8 cellular contexts compared by ENCODE assay signal in the genomic region with DNA sequence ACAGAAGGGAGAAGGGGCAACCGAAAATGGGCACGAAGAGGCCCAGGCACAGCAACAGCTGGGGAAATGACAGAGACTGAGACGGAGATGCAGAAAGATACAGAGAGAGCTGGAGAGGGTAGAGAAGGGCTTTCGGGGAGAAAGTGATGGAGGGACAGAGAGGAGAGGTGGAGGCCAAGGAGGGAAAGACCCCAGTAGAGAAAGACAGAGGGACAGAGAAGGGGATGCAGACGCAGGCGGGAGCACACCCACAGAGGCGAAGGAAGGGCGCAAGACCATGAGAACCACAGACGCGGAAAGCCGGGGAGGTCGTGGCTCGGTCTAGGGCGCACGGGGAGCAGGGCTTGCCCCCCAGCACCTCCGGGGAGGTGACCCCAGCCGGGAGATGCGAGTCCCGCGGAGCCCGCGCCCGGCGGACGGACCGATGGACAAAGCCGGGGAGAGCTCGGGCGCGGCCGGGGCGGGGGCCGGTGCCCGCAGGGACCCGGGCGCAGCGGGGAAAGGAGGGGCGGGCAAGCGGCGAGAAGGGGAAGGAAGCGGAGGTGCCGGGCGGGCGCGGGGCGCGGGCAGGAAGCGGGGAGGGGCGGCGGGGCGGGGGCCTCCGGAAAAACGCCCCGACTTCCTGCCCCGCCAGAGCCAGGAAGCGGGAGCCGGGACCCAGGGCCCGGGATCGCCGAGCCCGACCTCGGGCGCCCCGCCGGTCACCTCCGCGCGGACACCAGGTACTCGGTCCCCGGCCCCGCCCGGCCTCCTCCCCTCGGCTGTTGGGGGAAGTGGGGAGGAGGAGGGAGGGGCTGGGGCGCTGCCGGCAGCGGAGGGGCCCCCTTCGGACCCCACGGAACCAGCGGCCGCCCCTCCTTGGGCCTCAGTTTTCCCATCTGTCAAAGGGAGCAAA. TPM values are rescaled to one million over a fixed set of nuclear protein-coding genes. Genes with fewer than 3 reads are reported as not detected.
DNase-seq lines count a peak whose midpoint lies in the region; TF ChIP-seq lines count a peak whose summit lies in the region.

A gene with protein sequence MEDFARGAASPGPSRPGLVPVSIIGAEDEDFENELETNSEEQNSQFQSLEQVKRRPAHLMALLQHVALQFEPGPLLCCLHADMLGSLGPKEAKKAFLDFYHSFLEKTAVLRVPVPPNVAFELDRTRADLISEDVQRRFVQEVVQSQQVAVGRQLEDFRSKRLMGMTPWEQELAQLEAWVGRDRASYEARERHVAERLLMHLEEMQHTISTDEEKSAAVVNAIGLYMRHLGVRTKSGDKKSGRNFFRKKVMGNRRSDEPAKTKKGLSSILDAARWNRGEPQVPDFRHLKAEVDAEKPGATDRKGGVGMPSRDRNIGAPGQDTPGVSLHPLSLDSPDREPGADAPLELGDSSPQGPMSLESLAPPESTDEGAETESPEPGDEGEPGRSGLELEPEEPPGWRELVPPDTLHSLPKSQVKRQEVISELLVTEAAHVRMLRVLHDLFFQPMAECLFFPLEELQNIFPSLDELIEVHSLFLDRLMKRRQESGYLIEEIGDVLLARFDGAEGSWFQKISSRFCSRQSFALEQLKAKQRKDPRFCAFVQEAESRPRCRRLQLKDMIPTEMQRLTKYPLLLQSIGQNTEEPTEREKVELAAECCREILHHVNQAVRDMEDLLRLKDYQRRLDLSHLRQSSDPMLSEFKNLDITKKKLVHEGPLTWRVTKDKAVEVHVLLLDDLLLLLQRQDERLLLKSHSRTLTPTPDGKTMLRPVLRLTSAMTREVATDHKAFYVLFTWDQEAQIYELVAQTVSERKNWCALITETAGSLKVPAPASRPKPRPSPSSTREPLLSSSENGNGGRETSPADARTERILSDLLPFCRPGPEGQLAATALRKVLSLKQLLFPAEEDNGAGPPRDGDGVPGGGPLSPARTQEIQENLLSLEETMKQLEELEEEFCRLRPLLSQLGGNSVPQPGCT (plus strand): TSS at position 617 of the 895 bp plus-strand sequence. CDS start 4,899 bp downstream, outside the sequence.

- H3K4me3 ChIP-seq in Loucy (ENCODE audit: low read length, poor library complexity, severe bottlenecking) = peak within 1 kb of the TSS; percentile 98

- no peaks in the 10 kb centered on the region for H3K36me3 ChIP-seq in Loucy (ENCODE audit: insufficient read depth, low read length)

- H3K4me1 ChIP-seq in Loucy (ENCODE audit: insufficient read depth, low read length, poor library complexity, severe bottlenecking) = peaks cover 35% of the 10 kb centered on the region

- peaks cover 22% of the 10 kb centered on the region for H4K20me1 ChIP-seq in Loucy (ENCODE audit: insufficient read depth, low read length, poor library complexity, severe bottlenecking)

- TF ChIP-seq CTCF in Loucy (conservative IDR thresholded peaks at IDR 0.05; ENCODE audit: low read length) (no peak), subcutaneous adipose tissue (IDR thresholded peaks at IDR 0.05; ENCODE audit: low read depth) (no peak)

- peak within 1 kb of the TSS; percentile 90 for H3K9ac ChIP-seq in Loucy (ENCODE audit: low read depth, low read length, poor library complexity, severe bottlenecking)

- peak within 1 kb of the TSS; percentile 67; the same call in 1 of the 2 replicates for H2AFZ ChIP-seq in Loucy (ENCODE audit: low read length)

- H3K4me2 ChIP-seq in Loucy (ENCODE audit: low read depth, low read length, poor library complexity, severe bottlenecking) = peak within 1 kb of the TSS; percentile 86

- peaks cover 66% of the 10 kb centered on the region for H3K79me2 ChIP-seq in Loucy (ENCODE audit: insufficient read depth, low read length)

- DNase-seq in GM03348 (ENCODE audit: low spot score) (peak; percentile 79), mesenteric fat pad (ENCODE audit: low spot score) (no peak), NCI-H345 (lab: John Stamatoyannopoulos, UW) (no peak), NCI-H524 treated with DMSO at 0.1 percent for 48 hours (lab: John Stamatoyannopoulos, UW) (no peak)
- peak; percentile 65 for DNase-seq in activated CD4-positive, alpha-beta T cell treated with anti-CD3 and anti-CD28 coated beads for 48 hours
- peak; percentile 27 for DNase-seq in effector CD8-positive, alpha-beta T cell (lab: John Stamatoyannopoulos, UW)

- no peaks in the 10 kb centered on the region for H3K27me3 ChIP-seq in Loucy (ENCODE audit: insufficient read depth, low read length, poor library complexity, severe bottlenecking)

- H3F3A ChIP-seq in Loucy (ENCODE audit: low read depth) = peaks cover 9% of the 10 kb centered on the region

- H3K9me2 ChIP-seq in Loucy (replicated peaks; ENCODE audit: low read depth, low read length) = no peaks in the 10 kb centered on the region

- no peaks in the 10 kb centered on the region for H3K9me3 ChIP-seq in Loucy (ENCODE audit: insufficient read depth, low read depth, low read length)

RNA-seq across cellular contexts. Expression of the gene that starts here (rescaled TPM):
- total RNA-seq in mesenteric fat pad (123 TPM), subcutaneous adipose tissue (100 to 1,000 TPM in 1 of 4 donors, 10 to 100 TPM in 3; 34.1 to 106 (median 53.9) TPM)

Comparison
In these comparisons a context has a peak if more than half of its experiments do, and no peak if none do; other contexts are left out.
1. DNase-seq: peak in GM03348 (single experiment), activated CD4-positive, alpha-beta T cell treated with anti-CD3 and anti-CD28 coated beads for 48 hours (single experiment) and effector CD8-positive, alpha-beta T cell (single experiment); none in mesenteric fat pad (single experiment), NCI-H345 (single experiment) and NCI-H524 treated with DMSO at 0.1 percent for 48 hours (single experiment).